8 cellular contexts compared by ENCODE assay signal in the genomic region with DNA sequence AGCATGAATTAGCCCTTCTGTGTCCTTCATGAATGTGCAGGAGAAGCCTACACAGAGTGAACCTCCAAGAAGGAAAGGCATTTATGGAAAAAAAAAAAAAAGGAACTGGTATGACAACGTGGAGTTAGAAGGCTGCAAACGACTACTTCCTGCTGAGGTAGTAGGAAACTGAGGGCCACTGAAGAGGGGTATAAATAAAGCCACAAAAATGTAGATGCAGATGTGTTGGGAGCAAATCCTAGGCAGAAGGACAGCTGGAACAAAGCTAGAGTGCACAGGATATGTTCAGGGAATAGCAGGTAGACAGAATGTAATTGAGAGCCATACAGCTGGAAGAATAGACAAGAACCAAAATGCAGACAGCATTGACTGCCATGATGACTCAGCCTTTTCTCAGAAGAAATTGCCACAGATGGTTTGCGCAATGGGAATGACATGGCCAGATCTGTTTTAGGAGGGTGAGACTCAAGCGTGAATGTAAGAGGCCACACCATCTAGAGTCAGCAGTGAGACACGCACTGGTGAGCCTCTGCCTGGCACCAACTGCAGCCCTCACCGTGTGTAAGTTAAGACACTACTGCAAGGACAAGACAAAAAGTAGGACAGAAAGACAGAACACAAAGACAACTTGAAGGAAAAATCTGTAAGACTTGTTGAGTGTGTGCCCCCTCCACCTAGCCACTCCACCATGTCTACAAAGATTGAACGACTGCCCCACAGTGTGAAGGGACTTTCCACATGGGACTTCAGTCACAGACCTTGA.
DNase-seq lines count a peak whose midpoint lies in the region; ATAC-seq and TF ChIP-seq lines count a peak whose summit lies in the region.

No MANE protein-coding gene starts in this region.

- H3K36me3 Mint-ChIP-seq in glutamatergic neuron (ENCODE audit: unreplicated experiment) = no peaks in the 10 kb centered on the region

- peaks cover 6% of the 10 kb centered on the region for H3K9me3 Mint-ChIP-seq in glutamatergic neuron (ENCODE audit: unreplicated experiment)

- TF ChIP-seq CTCF in WI38 (IDR thresholded peaks at IDR 0.05; ENCODE audit: low read depth, low read length) = peak; percentile 30; the same call in 1 of the 2 replicates
- TF ChIP-seq CTCF in glutamatergic neuron (IDR thresholded peaks at IDR 0.05; ENCODE audit: partially characterized antibody, unreplicated experiment) = no peak

- H3K4me3 ChIP-seq in WI38 (ENCODE audit: low read depth, low read length) = no peak overlapping the region

- in situ Hi-C loops in Caki2 (cut with HindIII; ENCODE audit: low pct_unique_long_range_greater_than_20kb, low sequenced_read_pairs) = no loop called here

- DNase-seq in Caki2 (ENCODE audit: low read depth) (peak; percentile 97), glutamatergic neuron (no peak), renal cortical epithelial cell (ENCODE audit: low read depth) (peak; percentile 99), NCI-H2029 treated with DMSO at 0.1 percent for 48 hours (lab: John Stamatoyannopoulos, UW) (no peak), germinal center (ENCODE audit: low spot score) (no peak), NCI-H1417 (lab: John Stamatoyannopoulos, UW) (no peak)

- peak overlapping the region; percentile 34 for H3K27ac Mint-ChIP-seq in glutamatergic neuron (ENCODE audit: unreplicated experiment)

- ATAC-seq in HG03442 (IDR thresholded peaks at IDR 0.05; ENCODE audit: unreplicated experiment) = peak; percentile 53

- H3K27me3 Mint-ChIP-seq in glutamatergic neuron (ENCODE audit: unreplicated experiment) = peaks cover 4% of the 10 kb centered on the region

- peak overlapping the region; percentile 28 for H3K4me3 Mint-ChIP-seq in glutamatergic neuron (ENCODE audit: unreplicated experiment)

- H3K4me1 Mint-ChIP-seq in glutamatergic neuron (ENCODE audit: low read depth, unreplicated experiment) = peaks cover 15% of the 10 kb centered on the region

Comparison
In these comparisons a context has a peak if more than half of its experiments do, and no peak if none do; other contexts are left out.
1. DNase-seq: peak in Caki2 (single experiment) and renal cortical epithelial cell (single experiment); none in glutamatergic neuron (single experiment), NCI-H2029 treated with DMSO at 0.1 percent for 48 hours (single experiment), germinal center (single experiment) and NCI-H1417 (0 of 3).